In genomic region chr10:6202684-6203330, GRCh38 we compare ENCODE assay signal across 8 cellular contexts. TPM values are rescaled to one million over a fixed set of nuclear protein-coding genes. Genes with fewer than 3 reads are reported as not detected.
DNase-seq lines count a peak whose midpoint lies in the region; ATAC-seq and TF ChIP-seq lines count a peak whose summit lies in the region.

Gene PFKFB3, plus strand, starts transcription at chr10:6202932. Its CDS starts 329 bp downstream, at chr10:6203261.

- no peaks in the 10 kb centered on the region for H3K36me3 ChIP-seq in BE2C

- H3K4me1 ChIP-seq in BE2C, result no peaks in the 10 kb centered on the region

- H3K27ac Mint-ChIP-seq in effector memory CD8-positive, alpha-beta T cell, result peak within 1 kb of the TSS; percentile 79 to 89
- peak within 1 kb of the TSS; percentile 83 for H3K27ac Mint-ChIP-seq in memory B cell

- peaks cover 41% of the 10 kb centered on the region for H3K36me3 Mint-ChIP-seq in effector memory CD8-positive, alpha-beta T cell (ENCODE audit: insufficient read depth)
- H3K36me3 Mint-ChIP-seq in memory B cell, result no peaks in the 10 kb centered on the region

- peaks cover 25% of the 10 kb centered on the region for H3K27me3 ChIP-seq in BE2C

- no peaks in the 10 kb centered on the region for H3K9me3 ChIP-seq in BE2C

- TF ChIP-seq POLR2A in GM18951 (IDR thresholded peaks at IDR 0.05; ENCODE audit: extremely low read depth, insufficient read depth, insufficient read length), result peak; percentile 87

- ATAC-seq in HG03175 (IDR thresholded peaks at IDR 0.05; ENCODE audit: unreplicated experiment), result peak; percentile 75
- ATAC-seq in effector memory CD8-positive, alpha-beta T cell (replicated peaks), result peak; percentile 70
- peak; percentile 60 for ATAC-seq in memory B cell (ENCODE audit: low read depth)

- in situ Hi-C loops in GM18951 (cut with MboI; ENCODE audit: low sequenced_read_pairs, unreplicated experiment), result no loop called here

- POLR2A ChIA-PET in activated CD8-positive, alpha-beta memory T cell treated with anti-CD3 and anti-CD28 coated beads for 36 hours (lab: Charles Lee), result interaction anchor here (0.7 to 2.3 kb wide), 16 partner anchors 39 to 208 kb away, joined by 3 to 18 read pairs (median 4); partner anchors contain the start of gene IL2RA

- DNase-seq in BE2C (peak; percentile 93), NCI-H69 (lab: John Stamatoyannopoulos, UW) (peak; percentile 85), memory B cell (ENCODE audit: low spot score in 2 of 2) (peak; percentile 79 to 92)
- DNase-seq in effector memory CD8-positive, alpha-beta T cell, result peak; percentile 86 to 93 (median 90)
- DNase-seq in stimulated activated CD8-positive, alpha-beta memory T cell treated with anti-CD3 and anti-CD28 coated beads, Interleukin-12 subunit alpha, Interleukin-12 subunit beta, amount 100 ng/mL, for 24 hours (ENCODE audit: extremely low read depth), result peak; percentile 68

- CTCF ChIA-PET in activated CD8-positive, alpha-beta memory T cell treated with anti-CD3 and anti-CD28 coated beads for 36 hours (lab: Charles Lee), result interaction anchor here (0.7 to 3.3 kb wide), 39 partner anchors 9 to 380 kb away, joined by 3 to 60 read pairs (median 4); no protein-coding TSS in a partner anchor

- peak within 1 kb of the TSS; percentile 79 for H3K4me3 ChIP-seq in BE2C (ENCODE audit: low read depth, low read length)

- peak; percentile 69 for TF ChIP-seq CTCF in BE2C (IDR thresholded peaks at IDR 0.05; ENCODE audit: low read depth, low read length)

- H3K27me3 Mint-ChIP-seq in effector memory CD8-positive, alpha-beta T cell, result no peaks in the 10 kb centered on the region
- H3K27me3 Mint-ChIP-seq in memory B cell, result no peaks in the 10 kb centered on the region

- H3K4me3 Mint-ChIP-seq in effector memory CD8-positive, alpha-beta T cell, result peak within 1 kb of the TSS; percentile 84 to 93
- peak within 1 kb of the TSS; percentile 97 for H3K4me3 Mint-ChIP-seq in memory B cell

- H3K9me3 Mint-ChIP-seq in effector memory CD8-positive, alpha-beta T cell, result no peaks in the 10 kb centered on the region
- H3K9me3 Mint-ChIP-seq in memory B cell, result no peaks in the 10 kb centered on the region

- H3K4me1 Mint-ChIP-seq in effector memory CD8-positive, alpha-beta T cell (ENCODE audit: low read depth in 2 of 2), result peaks cover 24 to 25% of the 10 kb centered on the region in 2 donors
- H3K4me1 Mint-ChIP-seq in memory B cell, result peaks cover 18% of the 10 kb centered on the region

RNA-seq across cellular contexts. Expression of gene PFKFB3, which starts in this region (rescaled TPM):
- 12.1 TPM for polyA plus RNA-seq in BE2C (2012; ENCODE audit: insufficient read depth, insufficient read length, low read depth)
- total RNA-seq in activated CD8-positive, alpha-beta memory T cell treated with anti-CD3 and anti-CD28 coated beads for 36 hours, result 10 to 100 TPM; 81.9 to 82.1 TPM

Comparison
In these comparisons a context has a peak if more than half of its experiments do, and no peak if none do; other contexts are left out.
1. Peak in every context shown above with its lines: DNase-seq, ATAC-seq and H3K4me3 ChIP-seq.